1 cellular context compared by ENCODE assay signal in the genomic region with DNA sequence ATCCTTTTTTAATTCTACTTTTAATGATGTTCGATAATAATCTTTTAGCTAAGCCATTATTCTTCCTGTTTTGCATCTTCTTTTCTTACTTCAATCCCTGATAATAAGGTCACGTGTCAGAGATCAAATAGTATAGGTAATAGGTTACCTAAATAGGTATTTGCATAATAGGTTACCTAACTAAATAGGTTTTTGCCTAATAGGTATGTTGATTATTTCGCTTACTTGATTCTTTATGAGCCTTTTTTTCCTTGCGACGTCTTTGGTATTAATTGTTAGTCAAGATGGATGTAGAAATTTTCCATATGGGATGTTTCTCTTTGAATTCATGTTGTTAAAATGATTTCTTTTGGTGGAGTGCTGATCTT.
TF ChIP-seq lines count a peak whose summit lies in the region.

No MANE protein-coding gene starts in this region.

TF ChIP-seq in H1, 55 proteins besides CTCF, POLR2A, EP300 and RAD21:
- TF ChIP-seq CTBP2 (IDR thresholded peaks at IDR 0.05; ENCODE audit: borderline replicate concordance, insufficient read depth, insufficient read length, low read length) (no peak), CREB1 (IDR thresholded peaks at IDR 0.05) (no peak), SP2 (IDR thresholded peaks at IDR 0.05; ENCODE audit: low read length) (no peak), MAFK (IDR thresholded peaks at IDR 0.05; ENCODE audit: low read depth, low read length) (no peak), CBX8 (IDR thresholded peaks at IDR 0.05; ENCODE audit: borderline replicate concordance, low read depth, low read length) (no peak), CBX5 (IDR thresholded peaks at IDR 0.05; ENCODE audit: low read depth, low read length) (no peak), NRF1 (IDR thresholded peaks at IDR 0.05; ENCODE audit: low read depth, low read length) (no peak), KDM5A (IDR thresholded peaks at IDR 0.05; ENCODE audit: low read length) (no peak), SIN3A (conservative IDR thresholded peaks at IDR 0.05 in 1 of 2, IDR thresholded peaks at IDR 0.05 in 1 of 2; ENCODE audit: low read depth in 1 of 2, low read length in 2 of 2) (no peak), TEAD4 (IDR thresholded peaks at IDR 0.05; ENCODE audit: low read depth, low read length) (no peak), KDM1A (IDR thresholded peaks at IDR 0.05; ENCODE audit: borderline replicate concordance, low read length) (no peak), CHD1 (IDR thresholded peaks at IDR 0.05; ENCODE audit: low read depth, low read length) (no peak), TAF1 (IDR thresholded peaks at IDR 0.05; ENCODE audit: low read depth, low read length) (no peak)
